Comparison of ENCODE assay signal across 13 cellular contexts in genomic region chr15:53918180-53919079, GRCh38. TPM values are rescaled to one million over a fixed set of nuclear protein-coding genes. Genes with fewer than 3 reads are reported as not detected.
DNase-seq lines count a peak whose midpoint lies in the region; ATAC-seq, FAIRE-seq and TF ChIP-seq lines count a peak whose summit lies in the region.
"Had no signal": no experiment of that assay in that cellular context is flagged by ENCODE, and none has a peak within 500 bp of the region (broad histone marks: within the 10 kb centered on the region; RNA-seq: fewer than 3 reads in every experiment).

No MANE protein-coding gene starts in this region.

- peak; percentile 25; the same call in 1 of the 3 replicates for ATAC-seq in GM12878
- ATAC-seq in pancreas: peak in 3 of 4 donors; percentile 24 to 60 (median 53)
- no peak for ATAC-seq in HG03521 (IDR thresholded peaks at IDR 0.05; ENCODE audit: unreplicated experiment)

- H2BK120ac ChIP-seq in neuronal stem cell (ENCODE audit: low read depth, low read length): no peak overlapping the region

- no peaks in the 10 kb centered on the region for H4K20me1 ChIP-seq in GM12878 (ENCODE audit: control insufficient read depth, insufficient read depth)
- H4K20me1 ChIP-seq: BLaER1 had no signal

- BruUV-seq in GM12878 (replicated peaks; lab: Mats Ljungman, UMichigan): no TSS peak

- H4K91ac ChIP-seq in neuronal stem cell (ENCODE audit: low read depth, low read length, poor library complexity): no peak overlapping the region

- DNase-seq in DMS79 (lab: John Stamatoyannopoulos, UW) (peak; percentile 30), NCI-H128 (lab: John Stamatoyannopoulos, UW; ENCODE audit: unreplicated experiment) (peak; percentile 52), GM12878 (ENCODE audit: low read depth, low spot score) (no peak), pancreas (no peak), SJCRH30 (no peak), neuronal stem cell (ENCODE audit: low spot score) (no peak)
- DNase-seq: kidney, NCI-H526 had no signal

- SMC1A ChIA-PET in GM12878 (lab: Charles Lee; ENCODE audit: uncharacterized antibody, unreplicated experiment): no interaction called here

- POLR2A ChIA-PET in GM12878 (lab: Charles Lee): no interaction called here

- CTCF ChIA-PET in GM12878 (lab: Yijun Ruan, JAX): interaction anchor here (0.9 kb wide), 1 partner anchor 27 kb away, joined by 3 read pairs; no protein-coding TSS in a partner anchor

- H3K9me3 ChIP-seq in GM12878 (replicated peaks; ENCODE audit: control insufficient read depth, insufficient read depth, low read length): no peaks in the 10 kb centered on the region
- H3K9me3 ChIP-seq in pancreas: no peaks in the 10 kb centered on the region
- no peaks in the 10 kb centered on the region for H3K9me3 ChIP-seq in SJCRH30 (replicated peaks)
- H3K9me3 ChIP-seq in neuronal stem cell (replicated peaks in 1 of 2; ENCODE audit: control insufficient read depth in 2 of 2, insufficient read depth in 1 of 2, low read depth in 1 of 2, low read length in 2 of 2): no peaks in the 10 kb centered on the region
- H3K9me3 ChIP-seq: BLaER1 had no signal

- no peak overlapping the region for H3K4me2 ChIP-seq in GM12878 (ENCODE audit: control insufficient read depth, insufficient read depth)
- no peak overlapping the region for H3K4me2 ChIP-seq in neuronal stem cell (ENCODE audit: insufficient read depth, low read length, poor library complexity, severe bottlenecking)
- H3K4me2 ChIP-seq: BLaER1 had no signal

- H3K9ac ChIP-seq in GM12878 (ENCODE audit: control insufficient read depth, insufficient read depth, low read length) (no peak overlapping the region), neuronal stem cell (ENCODE audit: low read depth, low read length, poor library complexity) (no peak overlapping the region)
- H3K9ac ChIP-seq: BLaER1, parathyroid adenoma had no signal

- H2BK15ac ChIP-seq in neuronal stem cell (ENCODE audit: low read length): no peak overlapping the region

- H3K23ac ChIP-seq in neuronal stem cell (ENCODE audit: low read depth, low read length, poor library complexity): no peak overlapping the region

- no peak overlapping the region for H3K14ac ChIP-seq in neuronal stem cell (ENCODE audit: low read length)

- TF ChIP-seq POLR2A in GM12878 (IDR thresholded peaks at IDR 0.05; ENCODE audit: low read depth, low read length): no peak

- TF ChIP-seq RAD21 in GM12878 (IDR thresholded peaks at IDR 0.05; ENCODE audit: insufficient read depth, low read depth, low read length): no peak

- RAD21 ChIA-PET in GM12878 (lab: Charles Lee; ENCODE audit: unreplicated experiment): no interaction called here

- intact Hi-C loops in GM12878 (cut with micrococcal nuclease; ENCODE audit: unreplicated experiment): no loop called here
- intact Hi-C loops in pancreas (cut with DNase I): no loop called here

- H3K79me1 ChIP-seq in neuronal stem cell (ENCODE audit: low read depth, low read length): no peaks in the 10 kb centered on the region

- FAIRE-seq in GM12878 (lab: Jason Lieb, UNC) (no peak), pancreas (lab: Jason Lieb, UNC) (no peak)
- FAIRE-seq: endothelial cell of umbilical vein, kidney had no signal

- H3K4me1 ChIP-seq in GM12878 (ENCODE audit: control insufficient read depth, insufficient read depth, low read length): no peaks in the 10 kb centered on the region
- H3K4me1 ChIP-seq in pancreas: no peaks in the 10 kb centered on the region
- H3K4me1 ChIP-seq in SJCRH30: no peaks in the 10 kb centered on the region
- peaks cover 0 to 5% of the 10 kb centered on the region in 2 donors for H3K4me1 ChIP-seq in neuronal stem cell (ENCODE audit: control insufficient read depth in 2 of 2, insufficient read depth in 1 of 2, low read depth in 1 of 2, low read length in 2 of 2)
- H3K4me1 ChIP-seq: BLaER1, parathyroid adenoma had no signal

- H3K4me3 ChIP-seq in GM12878: no peak overlapping the region
- no peak overlapping the region for H3K4me3 ChIP-seq in pancreas
- no peak overlapping the region for H3K4me3 ChIP-seq in SJCRH30
- no peak overlapping the region for H3K4me3 ChIP-seq in neuronal stem cell (ENCODE audit: low read length in 2 of 2)
- H3K4me3 ChIP-seq: BLaER1 had no signal

- H4K8ac ChIP-seq in neuronal stem cell (ENCODE audit: low read depth, low read length): no peak overlapping the region

- H3K36me3 ChIP-seq in GM12878 (ENCODE audit: control insufficient read depth in 2 of 2, insufficient read depth in 2 of 2, low read length in 1 of 2): no peaks in the 10 kb centered on the region
- H3K36me3 ChIP-seq in pancreas: no peaks in the 10 kb centered on the region
- no peaks in the 10 kb centered on the region for H3K36me3 ChIP-seq in SJCRH30
- H3K36me3 ChIP-seq in neuronal stem cell (replicated peaks in 1 of 2; ENCODE audit: control insufficient read depth in 2 of 2, insufficient read depth in 2 of 2, low read length in 2 of 2): no peaks in the 10 kb centered on the region
- H3K36me3 ChIP-seq: BLaER1 had no signal

- no peak overlapping the region for H2BK5ac ChIP-seq in neuronal stem cell (ENCODE audit: low read length)

- H3K27ac ChIP-seq in GM12878 (ENCODE audit: control insufficient read depth, insufficient read depth): no peak overlapping the region
- no peak overlapping the region for H3K27ac ChIP-seq in pancreas
- H3K27ac ChIP-seq in SJCRH30: no peak overlapping the region
- H3K27ac ChIP-seq in neuronal stem cell (replicated peaks; ENCODE audit: low read length): no peak overlapping the region
- H3K27ac ChIP-seq: BLaER1, parathyroid adenoma had no signal

- H2AK5ac ChIP-seq in neuronal stem cell (ENCODE audit: low read depth, low read length): no peak overlapping the region

- TF ChIP-seq EP300 in GM12878 (IDR thresholded peaks at IDR 0.05; ENCODE audit: borderline replicate concordance in 1 of 2, control insufficient read depth in 1 of 2, low read depth in 2 of 2, low read length in 2 of 2): no peak

- TF ChIP-seq CTCF in GM12878 (IDR thresholded peaks at IDR 0.05 in 2 of 3, conservative IDR thresholded peaks at IDR 0.05 in 1 of 3; ENCODE audit: control insufficient read depth in 2 of 3, extremely low read depth in 1 of 3, insufficient read depth in 1 of 3, low read depth in 3 of 3, low read length in 3 of 3) (no peak), pancreas (IDR thresholded peaks at IDR 0.05) (no peak)

- H3K18ac ChIP-seq in neuronal stem cell (ENCODE audit: low read length): no peak overlapping the region

- H2AFZ ChIP-seq in GM12878 (ENCODE audit: control insufficient read depth, low read depth, low read length): no peak overlapping the region
- H2AFZ ChIP-seq in neuronal stem cell (ENCODE audit: low read length): no peak overlapping the region
- H2AFZ ChIP-seq: parathyroid adenoma had no signal

- no peak overlapping the region for H2BK12ac ChIP-seq in neuronal stem cell (ENCODE audit: low read length)

- in situ Hi-C loops in GM12878 (cut with MboI): no loop called here

- H3K27me3 ChIP-seq in GM12878 (replicated peaks in 1 of 2; ENCODE audit: control insufficient read depth in 2 of 2, insufficient read depth in 2 of 2, low read length in 1 of 2): no peaks in the 10 kb centered on the region
- H3K27me3 ChIP-seq in pancreas: no peaks in the 10 kb centered on the region
- peaks cover 8% of the 10 kb centered on the region; the same call in 1 of the 2 replicates for H3K27me3 ChIP-seq in SJCRH30
- no peaks in the 10 kb centered on the region for H3K27me3 ChIP-seq in neuronal stem cell (ENCODE audit: control insufficient read depth in 3 of 3, insufficient read depth in 3 of 3, low read depth in 1 of 3, low read length in 3 of 3)
- H3K27me3 ChIP-seq: BLaER1 had no signal

- no peaks in the 10 kb centered on the region for H3K79me2 ChIP-seq in GM12878 (ENCODE audit: control insufficient read depth, insufficient read depth, low read length)
- H3K79me2 ChIP-seq: parathyroid adenoma had no signal

- no peak overlapping the region for H3K4ac ChIP-seq in neuronal stem cell (ENCODE audit: low read length)

- 41% methylated on average over 11 of the region's 11 CpGs for WGBS in GM12878 (ENCODE audit: insufficient coverage, insufficient replicate concordance, low lambda C conversion rate, missing lambda C conversion rate)
- whole genome bisulfite sequencing in pancreas, 2 donors: 43 to 48% methylated on average over 11 of the region's 11 CpGs
- no CpG with 5 or more reads among the region's 11 CpGs for WGBS in neuronal stem cell (ENCODE audit: extremely low coverage in 2 of 2, insufficient read length in 2 of 2, insufficient replicate concordance in 1 of 2), 2 donors

TF ChIP-seq in GM12878, 131 proteins besides CTCF, POLR2A, EP300 and RAD21 (continues in another document):
- no peak for TF ChIP-seq MTA2 (IDR thresholded peaks at IDR 0.05; ENCODE audit: low read depth)
- no peak for TF ChIP-seq MYB (IDR thresholded peaks at IDR 0.05; ENCODE audit: borderline replicate concordance, low read depth, low read length)
- no peak for TF ChIP-seq RCOR1 (conservative IDR thresholded peaks at IDR 0.05; ENCODE audit: low read depth, low read length)
- no peak for TF ChIP-seq ZNF384 (IDR thresholded peaks at IDR 0.05; ENCODE audit: borderline replicate concordance, low read depth, low read length)

RNA-seq across cellular contexts. Expression of gene UNC13C, which starts 59.8 kb away (rescaled TPM):
- 43.3 TPM in 2 replicates for total RNA-seq in GM12878 (2013; cell fraction: nucleolus; rRNA removed)
- 19.1 and 19.5 TPM in 2 replicates for total RNA-seq in GM12878 (2014; rRNA removed)
- 28.3 and 28.6 TPM in 2 replicates for total RNA-seq in GM12878 (2014; rRNA removed; fragmentation: Illumina TruSeq; extraction: Trizol)
- total RNA-seq in GM12878 (2021): 17.7 and 18.0 TPM in 2 replicates
- polyA plus RNA-seq in GM12878 (2011; ENCODE audit: low read depth): 2.1 TPM
- 81.3 and 116 TPM in 2 replicates for polyA plus RNA-seq in GM12878 (2011; rRNA removed)
- 28.2 and 31.3 TPM in 2 replicates for polyA plus RNA-seq in GM12878 (2011; cell fraction: cytosol; rRNA removed)
- polyA plus RNA-seq in GM12878 (2011; cell fraction: nucleus; rRNA removed): 39.9 and 49.4 TPM in 2 replicates
- polyA plus RNA-seq in GM12878 (2012): 5.7 TPM in 2 replicates
- 22.5 and 22.7 TPM in 2 replicates for polyA plus RNA-seq in GM12878 (2014; fragmentation: Illumina TruSeq; extraction: Trizol)
- polyA plus RNA-seq in GM12878 (2014; fragmentation: Nextera tagmentation; extraction: Ambion mirVana): 10 to 100 TPM; 23.6 to 26.5 TPM
- polyA plus RNA-seq in GM12878 (2014; rRNA removed): 9.9 and 11.6 TPM in 2 replicates
- 10 to 100 TPM; 72.6 to 74.3 TPM for polyA plus RNA-seq in GM12878 (2016; fragmentation: Nextera tagmentation; extraction: Ambion mirVana)
- polyA minus RNA-seq in GM12878 (2011; rRNA and poly(A)+ RNA removed): 59.4 and 112 TPM in 2 replicates
- 55.2 and 63.8 TPM in 2 replicates for polyA minus RNA-seq in GM12878 (2011; cell fraction: cytosol; rRNA and poly(A)+ RNA removed)
- 48.5 and 56.4 TPM in 2 replicates for polyA minus RNA-seq in GM12878 (2011; cell fraction: nucleus; rRNA and poly(A)+ RNA removed)
- under 1 TPM in 5 of 6 donors, not detected in 1; 0.03 to 0.38 (median 0.04) TPM for total RNA-seq in pancreas
- polyA plus RNA-seq in pancreas: under 1 TPM in 1 of 2 donors, not detected in 1; under 0.01 TPM
- not detected in 2 replicates for total RNA-seq in SJCRH30 (2014; rRNA removed; shearing (Covaris generic))
- 0.01 TPM for polyA plus RNA-seq in neuronal stem cell (2013, experiment 1 of 2)
- under 0.01 TPM for polyA plus RNA-seq in neuronal stem cell (2013, experiment 2 of 2)
- total RNA-seq: endothelial cell of umbilical vein; T-helper 2 cell treated with Interferon-gamma antibody and Interleukin-4, amounts not matched to agents 100 ng/mL and 5 ng/mL, for 36 hours had no signal
- polyA plus RNA-seq: endothelial cell of umbilical vein had no signal

Comparison
In these comparisons a context has a peak if more than half of its experiments do, and no peak if none do; other contexts are left out.
1. DNase-seq: peak in DMS79 (single experiment) and NCI-H128 (single experiment); none in GM12878 (single experiment), pancreas (0 of 6), SJCRH30 (0 of 2) and neuronal stem cell (single experiment).
2. RNA of gene UNC13C, which starts 59.8 kb away (total RNA-seq): 17.7 to 43.3 TPM in GM12878; 0.03 to 0.38 TPM in pancreas and not detected in SJCRH30; every median in the first group is over 10 times any median in the second.